Comparison of ENCODE assay signal across 1 cellular context in genomic region chr7:136009488-136010079, GRCh38.
TF ChIP-seq lines count a peak whose summit lies in the region.

No MANE protein-coding gene starts in this region.

TF ChIP-seq in H1, 55 proteins besides CTCF, POLR2A, EP300 and RAD21:
- TF ChIP-seq ASH2L (IDR thresholded peaks at IDR 0.05; ENCODE audit: low read length) (no peak), CHD1 (IDR thresholded peaks at IDR 0.05; ENCODE audit: low read depth, low read length) (no peak), ZNF274 (IDR thresholded peaks at IDR 0.05; ENCODE audit: borderline replicate concordance, extremely low read depth, low read length) (no peak), YY1 (IDR thresholded peaks at IDR 0.05; ENCODE audit: low read depth, low read length) (no peak), CBX5 (IDR thresholded peaks at IDR 0.05; ENCODE audit: low read depth, low read length) (no peak), ATF2 (IDR thresholded peaks at IDR 0.05; ENCODE audit: low read length) (no peak), BCL11A (IDR thresholded peaks at IDR 0.05; ENCODE audit: low read depth in 2 of 2, low read length in 2 of 2) (no peak), RXRA (IDR thresholded peaks at IDR 0.05; ENCODE audit: insufficient read depth, low read depth, low read length) (no peak), TCF12 (IDR thresholded peaks at IDR 0.05; ENCODE audit: low read depth, low read length) (no peak), TAF1 (IDR thresholded peaks at IDR 0.05; ENCODE audit: low read depth, low read length) (no peak), BRCA1 (IDR thresholded peaks at IDR 0.05; ENCODE audit: low read depth, low read length) (no peak), KDM1A (IDR thresholded peaks at IDR 0.05; ENCODE audit: borderline replicate concordance, low read length) (no peak), CREB1 (IDR thresholded peaks at IDR 0.05) (no peak), JUN (IDR thresholded peaks at IDR 0.05; ENCODE audit: low read depth, low read length) (no peak), TBP (IDR thresholded peaks at IDR 0.05; ENCODE audit: low read depth, low read length) (no peak), HDAC6 (IDR thresholded peaks at IDR 0.05; ENCODE audit: low read depth, low read length) (no peak), GTF2F1 (IDR thresholded peaks at IDR 0.05; ENCODE audit: borderline replicate concordance, low read depth, low read length) (no peak), ATF3 (IDR thresholded peaks at IDR 0.05; ENCODE audit: insufficient read depth, low read depth, low read length) (no peak), USF2 (IDR thresholded peaks at IDR 0.05; ENCODE audit: low read length) (no peak)
